In the genomic region with DNA sequence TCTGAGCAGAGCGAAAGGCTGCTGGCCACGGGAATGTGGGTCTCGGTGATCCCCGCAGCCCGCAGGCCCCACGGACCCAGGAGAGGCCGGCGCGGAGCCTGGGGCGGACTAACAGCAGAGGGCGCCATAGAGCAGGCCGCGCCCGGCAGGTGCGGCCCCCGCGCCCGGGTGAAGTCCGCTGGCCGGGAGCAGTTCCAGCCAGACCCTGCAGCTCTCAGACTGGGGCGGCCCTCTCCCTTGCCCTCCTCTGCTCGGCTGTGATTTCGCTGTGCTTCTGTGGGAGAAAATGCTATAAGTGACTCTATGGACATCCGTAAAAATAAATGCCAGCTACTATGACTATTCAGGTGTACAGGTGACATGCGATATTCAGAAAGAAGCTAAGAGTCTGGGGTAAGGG, we compare ENCODE assay signal across 8 cellular contexts. TPM values are rescaled to one million over a fixed set of nuclear protein-coding genes. Genes with fewer than 3 reads are reported as not detected.
DNase-seq lines count a peak whose midpoint lies in the region; ATAC-seq and TF ChIP-seq lines count a peak whose summit lies in the region.

No MANE protein-coding gene starts in this region.

- intact Hi-C loops in MCF 10A (cut with micrococcal nuclease) = loop anchor here (1.0 kb wide), 1 partner anchor 154 kb away; no protein-coding TSS in a partner anchor
- intact Hi-C loops in left colon (cut with DNase I, micrococcal nuclease) = loop anchor here in 1 of 2 donors (10.0 kb wide), 1 partner anchor 125 kb away; no protein-coding TSS in a partner anchor

- H3K4me3 Mint-ChIP-seq in MCF 10A (ENCODE audit: unreplicated experiment) = peak overlapping the region; percentile 40

- CTCF ChIA-PET in MCF 10A (lab: Yijun Ruan, JAX) = interaction anchor here (0.6 to 8.2 kb wide), 56 partner anchors 9 to 967 kb away, joined by 3 to 173 read pairs (median 4); a partner anchor contains a TSS

- no peak overlapping the region for H3K27ac ChIP-seq in VCaP

- TF ChIP-seq CTCF in VCaP (conservative IDR thresholded peaks at IDR 0.05) (peak; percentile 98), MCF 10A (IDR thresholded peaks at IDR 0.05; ENCODE audit: unreplicated experiment) (peak; percentile 95)

- peaks cover 26% of the 10 kb centered on the region for H3K4me1 Mint-ChIP-seq in MCF 10A (ENCODE audit: insufficient read depth, unreplicated experiment)

- no peaks in the 10 kb centered on the region for H3K9me3 Mint-ChIP-seq in MCF 10A (ENCODE audit: unreplicated experiment)

- peaks cover 15% of the 10 kb centered on the region for H3K27me3 Mint-ChIP-seq in MCF 10A (ENCODE audit: insufficient read depth, unreplicated experiment)

- DNase-seq in NCI-H82 (lab: John Stamatoyannopoulos, UW) = peak; percentile 63
- no peak for DNase-seq in NCI-H82 treated with DMSO at 0.1 percent for 48 hours (lab: John Stamatoyannopoulos, UW; ENCODE audit: unreplicated experiment)
- peak; percentile 18 for DNase-seq in KG1 (lab: John Stamatoyannopoulos, UW)
- peak; percentile 49 for DNase-seq in MCF 10A (ENCODE audit: unreplicated experiment)
- peak; percentile 50 to 73 for DNase-seq in left colon
- DNase-seq in stimulated activated CD4-positive, alpha-beta T cell treated with anti-CD3 and anti-CD28 coated beads, Interleukin-4, amount 100 ng/mL, for 48 hours (ENCODE audit: low read depth in 2 of 2) = peak; percentile 38 to 55

- ATAC-seq in left colon (peak; percentile 76), GM18870 (IDR thresholded peaks at IDR 0.05; ENCODE audit: unreplicated experiment) (no peak)

- H3K27ac Mint-ChIP-seq in MCF 10A (ENCODE audit: low read depth, unreplicated experiment) = no peak overlapping the region

- POLR2A ChIA-PET in MCF 10A (lab: Yijun Ruan, JAX) = interaction anchor here (0.5 to 1.3 kb wide), 8 partner anchors 9 to 826 kb away, joined by 3 to 7 read pairs (median 4); no protein-coding TSS in a partner anchor

- no TSS peak for BruUV-seq in MCF 10A (replicated peaks; lab: Mats Ljungman, UMichigan)

- no peaks in the 10 kb centered on the region for H3K36me3 Mint-ChIP-seq in MCF 10A (ENCODE audit: insufficient read depth, unreplicated experiment)

RNA-seq across cellular contexts. Expression of a gene that starts 37.7 kb away (rescaled TPM):
- total RNA-seq in MCF 10A (2022) = not detected in 2 replicates
- not detected for total RNA-seq in left colon
